In genomic region chr6:43172127-43173007, GRCh38 we compare ENCODE assay signal across 8 cellular contexts. TPM values are rescaled to one million over a fixed set of nuclear protein-coding genes. Genes with fewer than 3 reads are reported as not detected.
DNase-seq lines count a peak whose midpoint lies in the region; ATAC-seq, FAIRE-seq and TF ChIP-seq lines count a peak whose summit lies in the region.

No MANE protein-coding gene starts in this region.

- ATAC-seq in stimulated activated naive CD8-positive, alpha-beta T cell treated with anti-CD3 and anti-CD28 coated beads, Interleukin-15, Interleukin-2, amounts not matched to agents 100 U/mL and 50 U/mL, for 24 hours, result no peak
- ATAC-seq in GM18907 (IDR thresholded peaks at IDR 0.05; ENCODE audit: unreplicated experiment), result no peak

- DNase-seq in GM12892 (ENCODE audit: insufficient read length) (no peak), NCI-H510A treated with DMSO at 0.1 percent for 48 hours (lab: John Stamatoyannopoulos, UW) (peak; percentile 72), activated T-cell treated with anti-CD3 and anti-CD28 coated beads for 4 hours (peak; percentile 35), epithelial cell of proximal tubule (ENCODE audit: low read depth) (no peak), myocyte (ENCODE audit: low read depth) (peak; percentile 50), HuH-7 (ENCODE audit: low spot score) (no peak)
- peak; percentile 69 for DNase-seq in stimulated activated naive CD8-positive, alpha-beta T cell treated with anti-CD3 and anti-CD28 coated beads, Interleukin-15, Interleukin-2, amounts not matched to agents 100 U/mL and 50 U/mL, for 24 hours

- peak; percentile 26; the same call in 1 of the 2 replicates for TF ChIP-seq POLR2A in GM12892 (IDR thresholded peaks at IDR 0.05; ENCODE audit: low read depth, low read length)

- peak overlapping the region; percentile 73 for H3K4me3 ChIP-seq in epithelial cell of proximal tubule (ENCODE audit: low read depth, low read length)

- TF ChIP-seq CTCF in epithelial cell of proximal tubule (conservative IDR thresholded peaks at IDR 0.05; ENCODE audit: low read depth, low read length), result no peak

- FAIRE-seq in GM12892 (lab: Jason Lieb, UNC), result no peak

RNA-seq across cellular contexts. Expression of gene SRF, which starts 1.3 kb away (rescaled TPM):
- polyA plus RNA-seq in GM12892 (2012; ENCODE audit: missing spikeins), result 19.6 TPM
- 25.0 and 33.9 TPM in 2 replicates for total RNA-seq in epithelial cell of proximal tubule
- total RNA-seq in myocyte, result 66.1 and 69.9 TPM in 2 replicates
- polyA plus RNA-seq in myocyte (2012), result 38.2 TPM

RNA-seq across cellular contexts. Expression of gene CUL9, which starts 9.6 kb away (rescaled TPM):
- polyA plus RNA-seq in GM12892 (2012; ENCODE audit: missing spikeins), result 29.6 TPM
- total RNA-seq in epithelial cell of proximal tubule (17.8 and 18.4 TPM in 2 replicates), myocyte (14.5 and 20.7 TPM in 2 replicates)
- 20.6 TPM for polyA plus RNA-seq in myocyte (2012)

RNA-seq across cellular contexts. Expression of gene DNPH1, which starts 56.9 kb away (rescaled TPM):
- 56.6 TPM for polyA plus RNA-seq in GM12892 (2012; ENCODE audit: missing spikeins)
- total RNA-seq in epithelial cell of proximal tubule, result 140 and 299 TPM in 2 replicates
- 63.6 and 109 TPM in 2 replicates for total RNA-seq in myocyte
- polyA plus RNA-seq in myocyte (2012), result 61.1 TPM

Comparison
In these comparisons a context has a peak if more than half of its experiments do, and no peak if none do; other contexts are left out.
1. DNase-seq: peak in NCI-H510A treated with DMSO at 0.1 percent for 48 hours (single experiment), activated T-cell treated with anti-CD3 and anti-CD28 coated beads for 4 hours (single experiment), myocyte (single experiment) and stimulated activated naive CD8-positive, alpha-beta T cell treated with anti-CD3 and anti-CD28 coated beads, Interleukin-15, Interleukin-2, amounts not matched to agents 100 U/mL and 50 U/mL, for 24 hours (single experiment); none in GM12892 (single experiment), epithelial cell of proximal tubule (single experiment) and HuH-7 (single experiment).